Comparison of ENCODE assay signal across 8 cellular contexts in genomic region chr12:108854055-108854452, GRCh38. TPM values are rescaled to one million over a fixed set of nuclear protein-coding genes. Genes with fewer than 3 reads are reported as not detected.
DNase-seq lines count a peak whose midpoint lies in the region; ATAC-seq and TF ChIP-seq lines count a peak whose summit lies in the region.

No MANE protein-coding gene starts in this region.

- peaks cover 30% of the 10 kb centered on the region for H3K36me3 ChIP-seq in SK-N-MC (ENCODE audit: insufficient read depth, low read length)

- no peaks in the 10 kb centered on the region for H3K9me3 ChIP-seq in SK-N-MC (ENCODE audit: low read depth, low read length)

- H3K4me3 ChIP-seq in SK-N-MC: no peak overlapping the region
- H3K4me3 ChIP-seq in fibroblast of villous mesenchyme (ENCODE audit: low read depth, low read length): no peak overlapping the region
- H3K4me3 ChIP-seq in skin epidermis: no peak overlapping the region

- peak overlapping the region; percentile 29 for H3K27ac ChIP-seq in SK-N-MC
- H3K27ac ChIP-seq in skin epidermis: peak overlapping the region in 20 of 21 experiments; percentile 0 to 94 (median 58)

- POLR2A ChIA-PET in HEK293T (lab: Yijun Ruan, JAX): no interaction called here

- DNase-seq in SK-N-MC (ENCODE audit: low read depth, low spot score) (no peak), fibroblast of villous mesenchyme (ENCODE audit: low read depth) (peak; percentile 93), NCI-H2081 treated with DMSO at 0.1 percent for 48 hours (lab: John Stamatoyannopoulos, UW) (no peak), HEK293T (ENCODE audit: extremely low spot score) (no peak)

- TF ChIP-seq CTCF in GM12872 (IDR thresholded peaks at IDR 0.05; ENCODE audit: insufficient read depth, low read depth, low read length) (peak; percentile 34; the same call in 2 of the 3 replicates), fibroblast of villous mesenchyme (IDR thresholded peaks at IDR 0.05; ENCODE audit: insufficient read depth, low read depth, low read length) (peak; percentile 60)

- H3K9ac ChIP-seq in SK-N-MC (ENCODE audit: insufficient read length): peak overlapping the region; percentile 2

- CTCF ChIA-PET in HEK293T (lab: Yijun Ruan, JAX): no interaction called here

- ATAC-seq in HG03565 (IDR thresholded peaks at IDR 0.05; ENCODE audit: unreplicated experiment): no peak
- ATAC-seq in HG03442 (IDR thresholded peaks at IDR 0.05; ENCODE audit: unreplicated experiment): no peak

TF ChIP-seq in HEK293T, 16 proteins besides CTCF, POLR2A, EP300 and RAD21:
- TF ChIP-seq NFRKB (IDR thresholded peaks at IDR 0.05) (no peak), TARDBP (IDR thresholded peaks at IDR 0.05) (no peak), HDGF (IDR thresholded peaks at IDR 0.05; ENCODE audit: borderline replicate concordance) (no peak), ARNT (IDR thresholded peaks at IDR 0.05) (no peak), FOXM1 (IDR thresholded peaks at IDR 0.05; ENCODE audit: borderline replicate concordance) (no peak), FOXK2 (IDR thresholded peaks at IDR 0.05) (no peak), PKNOX1 (IDR thresholded peaks at IDR 0.05) (no peak), BHLHE40 (IDR thresholded peaks at IDR 0.05; ENCODE audit: borderline replicate concordance) (no peak), FOXA1 (IDR thresholded peaks at IDR 0.05) (no peak), L3MBTL2 (conservative IDR thresholded peaks at IDR 0.05) (no peak), CTBP1 (IDR thresholded peaks at IDR 0.05; ENCODE audit: borderline replicate concordance) (no peak), SP1 (IDR thresholded peaks at IDR 0.05) (no peak), ELF4 (IDR thresholded peaks at IDR 0.05) (no peak), SUZ12 (IDR thresholded peaks at IDR 0.05) (no peak)

RNA-seq across cellular contexts. Expression of gene SSH1, which starts 3.3 kb away (rescaled TPM):
- total RNA-seq in fibroblast of villous mesenchyme: 27.2 and 34.1 TPM in 2 replicates

RNA-seq across cellular contexts. Expression of gene DAO, which starts 25.8 kb away (rescaled TPM):
- not detected in 2 replicates for total RNA-seq in fibroblast of villous mesenchyme
